ENCODE assay signal across 8 cellular contexts in genomic region chr7:73718438-73718881, GRCh38. TPM values are rescaled to one million over a fixed set of nuclear protein-coding genes. Genes with fewer than 3 reads are reported as not detected.
DNase-seq lines count a peak whose midpoint lies in the region; ATAC-seq, FAIRE-seq and TF ChIP-seq lines count a peak whose summit lies in the region.

No MANE protein-coding gene starts in this region.

- in situ Hi-C loops in astrocyte of the cerebellum (cut with HindIII; ENCODE audit: low sequenced_read_pairs): no loop called here

- no peaks in the 10 kb centered on the region for H3K9me2 ChIP-seq in Karpas-422 (replicated peaks; ENCODE audit: insufficient read depth, low read length)

- no peaks in the 10 kb centered on the region for H3K27me3 ChIP-seq in Karpas-422 (ENCODE audit: low read length)

- H2AFZ ChIP-seq in Karpas-422 (ENCODE audit: low read length): no peak overlapping the region

- H3K4me1 ChIP-seq in Karpas-422 (ENCODE audit: low read length): peaks cover 39% of the 10 kb centered on the region
- peaks cover 27% of the 10 kb centered on the region for H3K4me1 ChIP-seq in mesodermal cell (ENCODE audit: control insufficient read depth, insufficient read depth, low read length, poor library complexity, severe bottlenecking)

- H3K79me2 ChIP-seq in Karpas-422 (ENCODE audit: low read length): no peaks in the 10 kb centered on the region

- peak; percentile 16 for DNase-seq in 8988T
- DNase-seq in Karpas-422: no peak
- no peak for DNase-seq in astrocyte of the cerebellum (ENCODE audit: low read depth)
- DNase-seq in NCI-H187 (lab: John Stamatoyannopoulos, UW): no peak
- DNase-seq in RCC 7860 (ENCODE audit: low spot score): no peak

- peaks cover 32% of the 10 kb centered on the region for H4K20me1 ChIP-seq in Karpas-422 (ENCODE audit: insufficient read depth, low read depth, low read length)

- 0 to 93% methylated on average over 1 to 2 of the region's 9 CpGs for WGBS in mesodermal cell (ENCODE audit: insufficient coverage in 2 of 2), 2 experiments

- no peak overlapping the region for H3K27ac ChIP-seq in Karpas-422 (ENCODE audit: low read length)
- H3K27ac ChIP-seq in mesodermal cell (ENCODE audit: low read depth, low read length, severe bottlenecking): no peak overlapping the region

- H3K4me2 ChIP-seq in Karpas-422 (ENCODE audit: low read depth, low read length, poor library complexity, severe bottlenecking): peak overlapping the region; percentile 100

- H3K4me3 ChIP-seq in Karpas-422 (ENCODE audit: low read length): peak overlapping the region; percentile 92
- H3K4me3 ChIP-seq in astrocyte of the cerebellum (ENCODE audit: low read depth, low read length): peak overlapping the region; percentile 89
- H3K4me3 ChIP-seq in mesodermal cell (ENCODE audit: extremely low read depth, insufficient read depth, low read length, poor library complexity, severe bottlenecking): peak overlapping the region; percentile 78

- ATAC-seq in HG03175 (IDR thresholded peaks at IDR 0.05; ENCODE audit: unreplicated experiment) (no peak), GM19463 (IDR thresholded peaks at IDR 0.05; ENCODE audit: unreplicated experiment) (no peak)

- TF ChIP-seq CTCF in astrocyte of the cerebellum (IDR thresholded peaks at IDR 0.05; ENCODE audit: low read depth, low read length, missing control alignments): no peak

- H3K9ac ChIP-seq in Karpas-422 (ENCODE audit: low read length): peak overlapping the region; percentile 90

- H3K36me3 ChIP-seq in Karpas-422 (ENCODE audit: insufficient read depth, low read length): no peaks in the 10 kb centered on the region
- H3K36me3 ChIP-seq in mesodermal cell (ENCODE audit: control insufficient read depth, insufficient read depth, low read length): peaks cover 3% of the 10 kb centered on the region

- H3K9me3 ChIP-seq in Karpas-422 (ENCODE audit: low read length) (no peaks in the 10 kb centered on the region), mesodermal cell (ENCODE audit: control insufficient read depth, low read length) (no peaks in the 10 kb centered on the region)

- FAIRE-seq in RCC 7860 (lab: Jason Lieb, UNC): no peak

RNA-seq across cellular contexts. Expression of gene STX1A, which starts 1.0 kb away (rescaled TPM):
- total RNA-seq in Karpas-422 (2014; rRNA removed; shearing (Covaris generic); ENCODE audit: low replicate concordance): 3.7 and 5.5 TPM in 2 replicates
- 15.4 TPM for polyA plus RNA-seq in mesodermal cell (2013, experiment 1 of 2)
- 10.1 TPM for polyA plus RNA-seq in mesodermal cell (2013, experiment 2 of 2)

RNA-seq across cellular contexts. Expression of gene ABHD11, which starts 20.1 kb away (rescaled TPM):
- total RNA-seq in Karpas-422 (2014; rRNA removed; shearing (Covaris generic); ENCODE audit: low replicate concordance): 14.3 and 18.3 TPM in 2 replicates
- 9.3 TPM for polyA plus RNA-seq in mesodermal cell (2013, experiment 1 of 2)
- 9.1 TPM for polyA plus RNA-seq in mesodermal cell (2013, experiment 2 of 2)

RNA-seq across cellular contexts. Expression of gene BUD23, which starts 35.1 kb away (rescaled TPM):
- 41.9 and 85.9 TPM in 2 replicates for total RNA-seq in Karpas-422 (2014; rRNA removed; shearing (Covaris generic); ENCODE audit: low replicate concordance)
- 67.4 TPM for polyA plus RNA-seq in mesodermal cell (2013, experiment 1 of 2)
- 62.9 TPM for polyA plus RNA-seq in mesodermal cell (2013, experiment 2 of 2)

RNA-seq across cellular contexts. Expression of gene DNAJC30, which starts 35.2 kb away (rescaled TPM):
- 1.3 and 6.1 TPM in 2 replicates for total RNA-seq in Karpas-422 (2014; rRNA removed; shearing (Covaris generic); ENCODE audit: low replicate concordance)
- 3.3 TPM for polyA plus RNA-seq in mesodermal cell (2013, experiment 1 of 2)
- polyA plus RNA-seq in mesodermal cell (2013, experiment 2 of 2): 3.6 TPM

RNA-seq across cellular contexts. Expression of gene VPS37D, which starts 50.8 kb away (rescaled TPM):
- total RNA-seq in Karpas-422 (2014; rRNA removed; shearing (Covaris generic); ENCODE audit: low replicate concordance): not detected in 2 replicates
- 4.2 TPM for polyA plus RNA-seq in mesodermal cell (2013, experiment 1 of 2)
- 5.0 TPM for polyA plus RNA-seq in mesodermal cell (2013, experiment 2 of 2)
